16 cellular contexts compared by ENCODE assay signal in genomic region chr15:71599404-71600225, GRCh38.
A peak's percentile ranks its signal among the peaks of the same experiment; 100 is the strongest.
DNase-seq lines count a peak whose midpoint lies in the region; ATAC-seq and TF ChIP-seq lines count a peak whose summit lies in the region.
"Had no signal": no experiment of that assay in that cellular context is flagged by ENCODE, and none has a peak within 500 bp of the region (broad histone marks: within the 10 kb centered on the region; RNA-seq: fewer than 3 reads in every experiment).

No MANE protein-coding gene starts in this region.

- H3K4me3 ChIP-seq in GM23248 (no peak overlapping the region), right atrium auricular region (no peak overlapping the region)
- H3K4me3 ChIP-seq: HAP-1, sigmoid colon had no signal

- no peaks in the 10 kb centered on the region for H3K9me3 ChIP-seq in GM23248 (ENCODE audit: low read depth)
- H3K9me3 ChIP-seq in right atrium auricular region = no peaks in the 10 kb centered on the region
- H3K9me3 ChIP-seq: HAP-1 had no signal

- H3F3A ChIP-seq in GM23248 (ENCODE audit: insufficient read depth) = peaks cover 24% of the 10 kb centered on the region

- in situ Hi-C loops in GM23248 (cut with MboI) = no loop called here

- no peaks in the 10 kb centered on the region for H3K27me3 ChIP-seq in GM23248 (replicated peaks; ENCODE audit: insufficient read depth)
- no peaks in the 10 kb centered on the region for H3K27me3 ChIP-seq in right atrium auricular region
- H3K27me3 ChIP-seq: sigmoid colon had no signal

- no peak for ATAC-seq in HG02840 (IDR thresholded peaks at IDR 0.05; ENCODE audit: low FRiP score, unreplicated experiment)
- ATAC-seq in HG03095 (IDR thresholded peaks at IDR 0.05; ENCODE audit: unreplicated experiment) = no peak

- DNase-seq in GM23248 (peak; percentile 12), right atrium auricular region (ENCODE audit: low spot score) (no peak), putamen (ENCODE audit: low spot score) (peak; percentile 20), dermis blood vessel endothelial cell (no peak)
- DNase-seq in stimulated activated CD4-positive, alpha-beta T cell treated with anti-CD3 and anti-CD28 coated beads, Interleukin-12 subunit alpha, Interleukin-12 subunit beta, amount 100 ng/mL, for 4 hours = no peak
- DNase-seq: activated CD4-positive, alpha-beta T cell treated with anti-CD3 and anti-CD28 coated beads for 48 hours; activated effector memory CD4-positive, alpha-beta T cell treated with Interleukin-2 at 50 U/mL for 16 hours; CD4-positive, alpha-beta T cell; cerebellar nuclear complex; Kasumi-1; NCI-H510A; sigmoid colon had no signal

- no peak overlapping the region for H3K9ac ChIP-seq in GM23248

- TF ChIP-seq CTCF in right atrium auricular region (IDR thresholded peaks at IDR 0.05) = no peak

- H3K4me1 ChIP-seq in GM23248 (ENCODE audit: insufficient read depth) (peaks cover 32% of the 10 kb centered on the region), right atrium auricular region (peaks cover 0 to 35% of the 10 kb centered on the region in 2 donors)

- H2AFZ ChIP-seq in GM23248 = no peak overlapping the region

- H3K4me2 ChIP-seq in GM23248 (ENCODE audit: unreplicated experiment) = no peak overlapping the region

- no peaks in the 10 kb centered on the region for H3K79me2 ChIP-seq in GM23248 (ENCODE audit: insufficient read depth)

- H3K9me2 ChIP-seq in GM23248 (ENCODE audit: insufficient read depth) = no peaks in the 10 kb centered on the region

- no peak overlapping the region for H3K27ac ChIP-seq in GM23248
- peak overlapping the region; percentile 13 for H3K27ac ChIP-seq in angular gyrus (ENCODE audit: low read depth, low read length)
- peak overlapping the region; percentile 46 to 82 for H3K27ac ChIP-seq in right atrium auricular region

- no peaks in the 10 kb centered on the region for H3K36me3 ChIP-seq in GM23248 (ENCODE audit: low read depth)
- H3K36me3 ChIP-seq in right atrium auricular region = no peaks in the 10 kb centered on the region
- H3K36me3 ChIP-seq: HAP-1, sigmoid colon had no signal

- WGBS in GM23248 (ENCODE audit: low coverage in 1 of 2, low lambda C conversion rate in 2 of 2, missing lambda C conversion rate in 2 of 2), 2 experiments = 36 to 39% methylated on average over 9 of the region's 9 CpGs

- H4K20me1 ChIP-seq in GM23248 (ENCODE audit: insufficient read depth) = no peaks in the 10 kb centered on the region

Comparison
In these comparisons a context has a peak if more than half of its experiments do, and no peak if none do; other contexts are left out.
1. DNase-seq: peak in GM23248 (single experiment) and putamen (single experiment); none in right atrium auricular region (single experiment), dermis blood vessel endothelial cell (single experiment) and stimulated activated CD4-positive, alpha-beta T cell treated with anti-CD3 and anti-CD28 coated beads, Interleukin-12 subunit alpha, Interleukin-12 subunit beta, amount 100 ng/mL, for 4 hours (single experiment).